In genomic region chr10:29828440-29828894, GRCh38 we compare ENCODE assay signal across 22 cellular contexts.
DNase-seq lines count a peak whose midpoint lies in the region; ATAC-seq, FAIRE-seq and TF ChIP-seq lines count a peak whose summit lies in the region.
"Had no signal": no experiment of that assay in that cellular context is flagged by ENCODE, and none has a peak within 500 bp of the region (broad histone marks: within the 10 kb centered on the region; RNA-seq: fewer than 3 reads in every experiment).

No MANE protein-coding gene starts in this region.

- TF ChIP-seq POLR2A in endothelial cell of umbilical vein (IDR thresholded peaks at IDR 0.05; ENCODE audit: low read depth, low read length) = no peak

- peaks cover 13% of the 10 kb centered on the region for H3K4me1 ChIP-seq in endothelial cell of umbilical vein (ENCODE audit: control insufficient read depth, extremely low read depth, insufficient read depth, low read length)
- peaks cover 5% of the 10 kb centered on the region for H3K4me1 ChIP-seq in rectal smooth muscle tissue (ENCODE audit: control insufficient read depth, insufficient read depth, low read length)
- peaks cover 0 to 2% of the 10 kb centered on the region in 2 donors for H3K4me1 ChIP-seq in kidney (ENCODE audit: control insufficient read depth in 1 of 2, insufficient read depth in 1 of 2, low read depth in 1 of 2, low read length in 2 of 2)
- no peaks in the 10 kb centered on the region for H3K4me1 ChIP-seq in PC-3 (ENCODE audit: insufficient read depth, low read length)
- H3K4me1 ChIP-seq: neural progenitor cell had no signal

- no peak overlapping the region for H3K4me2 ChIP-seq in endothelial cell of umbilical vein (ENCODE audit: insufficient read depth, low read length)
- H3K4me2 ChIP-seq in PC-3 (ENCODE audit: low read length) = no peak overlapping the region
- H3K4me2 ChIP-seq: hepatocyte, neural progenitor cell had no signal

- H3K27me3 ChIP-seq in endothelial cell of umbilical vein (ENCODE audit: control insufficient read depth in 2 of 2, insufficient read depth in 2 of 2, low read length in 2 of 2) (no peaks in the 10 kb centered on the region), rectal smooth muscle tissue (ENCODE audit: control insufficient read depth, insufficient read depth, low read length) (no peaks in the 10 kb centered on the region), PC-3 (ENCODE audit: low read length) (no peaks in the 10 kb centered on the region)
- H3K27me3 ChIP-seq: hepatocyte, MG63, neural progenitor cell had no signal

- dilution Hi-C loops in endothelial cell of umbilical vein (cut with MboI; ENCODE audit: extremely low pct_ligation_motif_present, low sequenced_read_pairs) = no loop called here

- TF ChIP-seq CTCF in endothelial cell of umbilical vein (IDR thresholded peaks at IDR 0.05; ENCODE audit: extremely low read depth in 1 of 2, insufficient read depth in 1 of 2, low read depth in 1 of 2, low read length in 2 of 2) = no peak
- no peak for TF ChIP-seq CTCF in kidney (IDR thresholded peaks at IDR 0.05; ENCODE audit: borderline replicate concordance, extremely low read depth, insufficient read depth)
- no peak for TF ChIP-seq CTCF in PC-3 (conservative IDR thresholded peaks at IDR 0.05; ENCODE audit: low read depth, low read length)

- intact Hi-C loops in endothelial cell of umbilical vein (cut with micrococcal nuclease) (no loop called here), kidney (cut with DNase I) (no loop called here), PC-3 (cut with micrococcal nuclease) (no loop called here)

- POLR2A ChIA-PET in endothelial cell of umbilical vein (lab: Charles Lee) (no interaction called here), PC-3 (lab: Charles Lee; ENCODE audit: unreplicated experiment) (no interaction called here)

- no peaks in the 10 kb centered on the region for H3F3A ChIP-seq in PC-3 (ENCODE audit: low read length, unreplicated experiment)

- H3K9me1 ChIP-seq in endothelial cell of umbilical vein (replicated peaks; ENCODE audit: control insufficient read depth, extremely low read depth, insufficient read depth, low read length) = no peaks in the 10 kb centered on the region

- DNase-seq in CD1c-positive myeloid dendritic cell (ENCODE audit: extremely low spot score) (peak; percentile 33), RPMI7951 (ENCODE audit: low read depth) (peak; percentile 54), endothelial cell of umbilical vein (ENCODE audit: low read depth, low spot score) (peak; percentile 69), kidney (no peak), NCI-H345 treated with DMSO at 0.1 percent for 48 hours (lab: John Stamatoyannopoulos, UW; ENCODE audit: unreplicated experiment) (no peak), GM03348 (ENCODE audit: low spot score) (no peak), PC-3 (no peak)
- DNase-seq: activated CD4-positive, CD25-positive, alpha-beta regulatory T cell; activated naive CD8-positive, alpha-beta T cell treated with anti-CD3 and anti-CD28 coated beads, Interleukin-2, amount 50 U/mL, for 24 hours; caudate nucleus; CD8-positive, alpha-beta memory T cell; DMS79; effector CD8-positive, alpha-beta T cell; MG63; NCI-H187 treated with DMSO at 0.1 percent for 48 hours; NCI-H510A treated with DMSO at 0.1 percent for 48 hours; SIG-M5; stimulated activated CD4-positive, alpha-beta T cell treated with anti-CD3 and anti-CD28 coated beads, Interleukin-12 subunit alpha, Interleukin-12 subunit beta, amount 100 ng/mL, for 4 hours had no signal

- H3K79me2 ChIP-seq in endothelial cell of umbilical vein (ENCODE audit: control insufficient read depth, insufficient read depth, low read length) = no peaks in the 10 kb centered on the region
- H3K79me2 ChIP-seq in PC-3 (ENCODE audit: low read length) = no peaks in the 10 kb centered on the region
- H3K79me2 ChIP-seq: hepatocyte had no signal

- no peak for ATAC-seq in PC-3
- ATAC-seq: activated naive CD8-positive, alpha-beta T cell treated with anti-CD3 and anti-CD28 coated beads, Interleukin-2, amount 50 U/mL, for 24 hours had no signal

- BruUV-seq in endothelial cell of umbilical vein (replicated peaks; lab: Mats Ljungman, UMichigan) (no TSS peak), PC-3 (replicated peaks; lab: Mats Ljungman, UMichigan) (no TSS peak)

- H2AFZ ChIP-seq in endothelial cell of umbilical vein (ENCODE audit: low read depth, low read length) = no peak overlapping the region
- no peak overlapping the region for H2AFZ ChIP-seq in PC-3 (ENCODE audit: low read length)
- H2AFZ ChIP-seq: hepatocyte, neural progenitor cell had no signal

- H3K36me3 ChIP-seq in endothelial cell of umbilical vein (ENCODE audit: control insufficient read depth in 2 of 2, extremely low read depth in 1 of 2, insufficient read depth in 2 of 2, low read length in 2 of 2) (no peaks in the 10 kb centered on the region), rectal smooth muscle tissue (ENCODE audit: control insufficient read depth, insufficient read depth, low read length) (no peaks in the 10 kb centered on the region), kidney (ENCODE audit: control insufficient read depth in 1 of 2, insufficient read depth in 2 of 2, low read length in 2 of 2) (no peaks in the 10 kb centered on the region), PC-3 (ENCODE audit: low read depth, low read length) (no peaks in the 10 kb centered on the region)
- H3K36me3 ChIP-seq: MG63, neural progenitor cell had no signal

- H3K9ac ChIP-seq in endothelial cell of umbilical vein (replicated peaks; ENCODE audit: extremely low read depth, insufficient read depth, low read length) (no peak overlapping the region), rectal smooth muscle tissue (ENCODE audit: low read length) (no peak overlapping the region), kidney (ENCODE audit: low read length in 2 of 2) (no peak overlapping the region), PC-3 (ENCODE audit: low read length) (no peak overlapping the region)
- H3K9ac ChIP-seq: neural progenitor cell had no signal

- H3K4me3 ChIP-seq in endothelial cell of umbilical vein (replicated peaks in 1 of 3; ENCODE audit: insufficient read depth in 1 of 3, low read depth in 1 of 3, low read length in 3 of 3) = no peak overlapping the region
- H3K4me3 ChIP-seq in rectal smooth muscle tissue (ENCODE audit: low read length) = no peak overlapping the region
- H3K4me3 ChIP-seq in kidney (ENCODE audit: low read length in 2 of 2) = no peak overlapping the region
- no peak overlapping the region for H3K4me3 ChIP-seq in PC-3 (ENCODE audit: low read length)
- H3K4me3 ChIP-seq: hepatocyte, MG63, neural progenitor cell had no signal

- H3K9me3 ChIP-seq in endothelial cell of umbilical vein (replicated peaks; ENCODE audit: control insufficient read depth, insufficient read depth, low read length) = no peaks in the 10 kb centered on the region
- H3K9me3 ChIP-seq in kidney (ENCODE audit: control insufficient read depth in 1 of 2, low read length in 2 of 2) = peaks cover 0 to 8% of the 10 kb centered on the region in 2 donors
- H3K9me3 ChIP-seq in PC-3 (ENCODE audit: low read length) = no peaks in the 10 kb centered on the region

- peak; percentile 21 for FAIRE-seq in endothelial cell of umbilical vein (lab: Jason Lieb, UNC)
- no peak for FAIRE-seq in kidney (lab: Jason Lieb, UNC)
- FAIRE-seq: H1 had no signal

- CTCF ChIA-PET in endothelial cell of umbilical vein (lab: Charles Lee) = no interaction called here
- CTCF ChIA-PET in PC-3 (lab: Charles Lee) = no interaction called here

- H3K9me2 ChIP-seq in PC-3 (replicated peaks; ENCODE audit: low read length) = no peaks in the 10 kb centered on the region

- H3K27ac ChIP-seq in endothelial cell of umbilical vein (ENCODE audit: insufficient read depth, low read depth, low read length) (no peak overlapping the region), rectal smooth muscle tissue (ENCODE audit: low read depth, low read length) (peak overlapping the region; percentile 88), kidney (ENCODE audit: low read depth in 2 of 2, low read length in 2 of 2) (no peak overlapping the region), PC-3 (ENCODE audit: low read length) (no peak overlapping the region)
- H3K27ac ChIP-seq: hepatocyte, neural progenitor cell had no signal

- H4K20me1 ChIP-seq in endothelial cell of umbilical vein (replicated peaks; ENCODE audit: control insufficient read depth, extremely low read depth, insufficient read depth, low read length) (no peaks in the 10 kb centered on the region), PC-3 (ENCODE audit: low read length) (no peaks in the 10 kb centered on the region)

TF ChIP-seq in endothelial cell of umbilical vein, 7 proteins besides CTCF, POLR2A, EP300 and RAD21:
- TF ChIP-seq FOS (IDR thresholded peaks at IDR 0.05; ENCODE audit: borderline replicate concordance, insufficient read depth, low read length) (peak; percentile 21), MAX (IDR thresholded peaks at IDR 0.05; ENCODE audit: insufficient read depth, insufficient read length) (no peak)
TF ChIP-seq in endothelial cell of umbilical vein: peak in this region for 1.

Comparison
In these comparisons a context has a peak if more than half of its experiments do, and no peak if none do; other contexts are left out.
1. DNase-seq: peak in CD1c-positive myeloid dendritic cell (single experiment), RPMI7951 (single experiment) and endothelial cell of umbilical vein (single experiment); none in kidney (single experiment), NCI-H345 treated with DMSO at 0.1 percent for 48 hours (single experiment), GM03348 (single experiment) and PC-3 (single experiment).